In the genomic region with DNA sequence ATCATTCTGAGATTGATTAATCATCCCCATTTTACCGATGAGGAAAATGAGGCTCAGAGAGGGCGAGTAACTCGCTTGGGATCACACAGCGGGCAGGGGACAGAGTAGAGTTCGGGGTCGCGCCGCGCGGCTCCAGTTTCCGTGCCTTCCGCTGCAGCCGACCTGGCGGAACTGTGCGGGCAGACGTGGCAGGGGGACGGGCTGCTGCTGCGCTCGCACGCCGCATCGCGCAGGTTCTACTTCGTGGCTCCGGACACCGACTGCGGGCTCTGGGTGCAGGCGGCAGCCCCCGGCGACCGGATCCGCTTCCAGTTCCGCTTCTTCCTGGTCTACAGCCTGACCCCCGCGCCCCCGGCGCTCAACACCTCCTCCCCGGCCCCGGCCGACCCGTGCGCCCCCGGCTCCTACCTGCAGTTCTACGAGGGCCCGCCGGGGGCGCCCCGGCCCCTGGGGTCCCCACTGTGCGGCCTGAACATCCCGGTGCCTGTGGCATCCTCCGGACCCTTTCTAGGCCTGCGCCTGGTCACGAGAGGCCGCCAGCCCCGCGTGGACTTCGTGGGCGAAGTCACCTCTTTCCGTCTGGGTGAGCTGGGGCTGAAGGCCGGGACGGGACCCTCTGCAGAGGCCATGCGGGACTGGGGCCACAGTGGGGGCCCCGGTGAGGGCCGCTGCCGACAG, we compare ENCODE assay signal across 8 cellular contexts. TPM values are rescaled to one million over a fixed set of nuclear protein-coding genes. Genes with fewer than 3 reads are reported as not detected.
A peak's percentile ranks its signal among the peaks of the same experiment; 100 is the strongest.
DNase-seq lines count a peak whose midpoint lies in the region; ATAC-seq and TF ChIP-seq lines count a peak whose summit lies in the region.

No MANE protein-coding gene starts in this region.

- peak; percentile 18 for TF ChIP-seq CTCF in activated B cell treated with CpG ODN at 0.5 μM for 24 hours (IDR thresholded peaks at IDR 0.05)
- peak; percentile 56 for TF ChIP-seq CTCF in epithelial cell of proximal tubule (conservative IDR thresholded peaks at IDR 0.05; ENCODE audit: low read depth, low read length)
- peak; percentile 85 for TF ChIP-seq CTCF in nephron progenitor cell (IDR thresholded peaks at IDR 0.05)

- no peaks in the 10 kb centered on the region for H3K36me3 Mint-ChIP-seq in activated B cell treated with CpG ODN at 0.5 μM for 24 hours (ENCODE audit: low read depth)
- no peaks in the 10 kb centered on the region for H3K36me3 Mint-ChIP-seq in nephron progenitor cell (ENCODE audit: low read depth)

- intact Hi-C loops in activated B cell treated with CpG ODN at 0.5 μM for 24 hours (cut with micrococcal nuclease): loop anchor here (2.0 to 10.0 kb wide), 2 partner anchors 52 to 120 kb away; a partner anchor contains a TSS

- POLR2A ChIA-PET in activated B cell treated with CpG ODN at 0.5 μM for 24 hours (lab: Charles Lee): interaction anchor here (0.5 kb wide), 1 partner anchor 38 kb away, joined by 7 read pairs; no protein-coding TSS in a partner anchor

- peaks cover 20% of the 10 kb centered on the region for H3K4me1 Mint-ChIP-seq in activated B cell treated with CpG ODN at 0.5 μM for 24 hours
- peaks cover 21% of the 10 kb centered on the region for H3K4me1 Mint-ChIP-seq in nephron progenitor cell

- H3K27ac Mint-ChIP-seq in activated B cell treated with CpG ODN at 0.5 μM for 24 hours: no peak overlapping the region
- no peak overlapping the region for H3K27ac Mint-ChIP-seq in nephron progenitor cell

- ATAC-seq in GM21360 (IDR thresholded peaks at IDR 0.05; ENCODE audit: unreplicated experiment) (peak; percentile 57), activated B cell treated with CpG ODN at 0.5 μM for 24 hours (ENCODE audit: low read depth) (peak; percentile 78)

- peak overlapping the region; percentile 36 for H3K4me3 Mint-ChIP-seq in activated B cell treated with CpG ODN at 0.5 μM for 24 hours
- H3K4me3 Mint-ChIP-seq in nephron progenitor cell: peak overlapping the region; percentile 72

- CTCF ChIA-PET in activated B cell treated with CpG ODN at 0.5 μM for 24 hours (lab: Charles Lee): interaction anchor here (1.1 kb wide), 1 partner anchor 32 kb away, joined by 3 read pairs; no protein-coding TSS in a partner anchor

- peaks cover 3% of the 10 kb centered on the region for H3K27me3 Mint-ChIP-seq in activated B cell treated with CpG ODN at 0.5 μM for 24 hours
- peaks cover 31% of the 10 kb centered on the region for H3K27me3 Mint-ChIP-seq in nephron progenitor cell (ENCODE audit: low read depth, poor library complexity)

- no peaks in the 10 kb centered on the region for H3K9me3 Mint-ChIP-seq in activated B cell treated with CpG ODN at 0.5 μM for 24 hours
- no peaks in the 10 kb centered on the region for H3K9me3 Mint-ChIP-seq in nephron progenitor cell

- DNase-seq in activated B cell treated with CpG ODN at 0.5 μM for 24 hours (peak; percentile 53), epithelial cell of proximal tubule (ENCODE audit: low read depth) (no peak), nephron progenitor cell (peak; percentile 76), A172 (ENCODE audit: low spot score) (no peak), inferior parietal cortex (ENCODE audit: extremely low spot score) (no peak), cerebellum (ENCODE audit: low spot score) (no peak), SW 1271 (lab: John Stamatoyannopoulos, UW) (no peak)

- peak overlapping the region; percentile 40 for H3K4me3 ChIP-seq in epithelial cell of proximal tubule (ENCODE audit: low read depth, low read length)

RNA-seq across cellular contexts. Expression of a gene that starts 2.3 kb away (rescaled TPM):
- total RNA-seq in activated B cell treated with CpG ODN at 0.5 μM for 24 hours (0.64 and 0.67 TPM in 2 replicates), epithelial cell of proximal tubule (0.17 TPM in 1 of 2 replicates, not detected in the other), cerebellum (not detected)
- total RNA-seq in A172 (2014; rRNA removed; shearing (Covaris generic)): not detected in 2 replicates

RNA-seq across cellular contexts. Expression of a gene that starts 31.4 kb away (rescaled TPM):
- 86.3 and 97.3 TPM in 2 replicates for total RNA-seq in activated B cell treated with CpG ODN at 0.5 μM for 24 hours
- 19.2 and 24.0 TPM in 2 replicates for total RNA-seq in epithelial cell of proximal tubule
- 16.0 and 22.8 TPM in 2 replicates for total RNA-seq in A172 (2014; rRNA removed; shearing (Covaris generic))
- 69.0 TPM for total RNA-seq in cerebellum

Comparison
In these comparisons a context has a peak if more than half of its experiments do, and no peak if none do; other contexts are left out.
1. DNase-seq: peak in activated B cell treated with CpG ODN at 0.5 μM for 24 hours (single experiment) and nephron progenitor cell (single experiment); none in epithelial cell of proximal tubule (single experiment), A172 (single experiment), inferior parietal cortex (single experiment), cerebellum (single experiment) and SW 1271 (0 of 2).
2. CTCF ChIP-seq: peak in every context shown above with its lines; median percentile 85 in nephron progenitor cell; 56 in epithelial cell of proximal tubule; 18 in activated B cell treated with CpG ODN at 0.5 μM for 24 hours.